ENCODE assay signal across 13 cellular contexts in genomic region chr11:57071829-57072228, GRCh38.
A peak's percentile ranks its signal among the peaks of the same experiment; 100 is the strongest.
DNase-seq lines count a peak whose midpoint lies in the region; ATAC-seq, FAIRE-seq and TF ChIP-seq lines count a peak whose summit lies in the region.
"Had no signal": no experiment of that assay in that cellular context is flagged by ENCODE, and none has a peak within 500 bp of the region (broad histone marks: within the 10 kb centered on the region; RNA-seq: fewer than 3 reads in every experiment).

No MANE protein-coding gene starts in this region.

- H2AFZ ChIP-seq in PC-9, result peak overlapping the region; percentile 6; the same call in 1 of the 2 replicates

- H3K4me1 ChIP-seq in PC-9 (replicated peaks; ENCODE audit: insufficient read depth), result peaks cover 26% of the 10 kb centered on the region
- H3K4me1 ChIP-seq in skeletal muscle satellite cell (ENCODE audit: control insufficient read depth, insufficient read depth, low read length), result peaks cover 22% of the 10 kb centered on the region

- intact Hi-C loops in Calu3 (cut with micrococcal nuclease; ENCODE audit: unreplicated experiment) (loop anchor here (5.0 to 10.0 kb wide), 3 partner anchors 70 to 230 kb away; no protein-coding TSS in a partner anchor), PC-9 (cut with micrococcal nuclease; ENCODE audit: unreplicated experiment) (no loop called here), posterior vena cava (cut with DNase I) (no loop called here)

- CTCF ChIA-PET in Calu3 (lab: Charles Lee) (no interaction called here), PC-9 (lab: Charles Lee) (no interaction called here)
- CTCF ChIA-PET in activated CD8-positive, alpha-beta memory T cell treated with anti-CD3 and anti-CD28 coated beads, Interleukin-2, amount 10 ng/mL, durations not matched to agents 7 days and 5 days (lab: Charles Lee), result no interaction called here

- H3K27me3 Mint-ChIP-seq in Calu3 (ENCODE audit: unreplicated experiment), result no peaks in the 10 kb centered on the region
- H3K27me3 Mint-ChIP-seq in activated CD8-positive, alpha-beta memory T cell treated with anti-CD3 and anti-CD28 coated beads, Interleukin-2, amount 10 ng/mL, durations not matched to agents 7 days and 5 days, result no peaks in the 10 kb centered on the region

- H3K9ac ChIP-seq in skeletal muscle satellite cell (ENCODE audit: low read depth, low read length), result peak overlapping the region; percentile 64

- no peaks in the 10 kb centered on the region for H3K79me2 ChIP-seq in PC-9 (ENCODE audit: low read depth)

- peaks cover 23% of the 10 kb centered on the region for H3F3A ChIP-seq in PC-9 (ENCODE audit: insufficient read depth, low read depth)

- FAIRE-seq in HTR-8/SVneo (lab: Jason Lieb, UNC), result no peak

- H3K36me3 Mint-ChIP-seq in Calu3 (ENCODE audit: insufficient read depth, unreplicated experiment), result no peaks in the 10 kb centered on the region
- no peaks in the 10 kb centered on the region for H3K36me3 Mint-ChIP-seq in activated CD8-positive, alpha-beta memory T cell treated with anti-CD3 and anti-CD28 coated beads, Interleukin-2, amount 10 ng/mL, durations not matched to agents 7 days and 5 days

- BruUV-seq in Calu3 (replicated peaks; lab: Mats Ljungman, UMichigan) (no TSS peak), PC-9 (replicated peaks; lab: Mats Ljungman, UMichigan) (no TSS peak)

- no peak overlapping the region for H3K4me3 ChIP-seq in PC-9
- H3K4me3 ChIP-seq in skeletal muscle satellite cell (ENCODE audit: low read length), result no peak overlapping the region
- H3K4me3 ChIP-seq: cardiac muscle cell had no signal

- no peaks in the 10 kb centered on the region for H3K27me3 ChIP-seq in PC-9 (ENCODE audit: insufficient read depth, low read depth)
- no peaks in the 10 kb centered on the region for H3K27me3 ChIP-seq in skeletal muscle satellite cell (ENCODE audit: control insufficient read depth, insufficient read depth, low read length)
- H3K27me3 ChIP-seq: cardiac muscle cell had no signal

- TF ChIP-seq CTCF in Calu3 (IDR thresholded peaks at IDR 0.05; ENCODE audit: unreplicated experiment) (no peak), PC-9 (conservative IDR thresholded peaks at IDR 0.05) (no peak)

- H4K20me1 ChIP-seq in PC-9 (ENCODE audit: insufficient read depth), result no peaks in the 10 kb centered on the region

- no peak overlapping the region for H3K4me3 Mint-ChIP-seq in Calu3 (ENCODE audit: low read depth, unreplicated experiment)
- no peak overlapping the region for H3K4me3 Mint-ChIP-seq in activated CD8-positive, alpha-beta memory T cell treated with anti-CD3 and anti-CD28 coated beads, Interleukin-2, amount 10 ng/mL, durations not matched to agents 7 days and 5 days

- H3K9me3 Mint-ChIP-seq in Calu3 (ENCODE audit: low read depth, unreplicated experiment), result peaks cover 2% of the 10 kb centered on the region
- H3K9me3 Mint-ChIP-seq in activated CD8-positive, alpha-beta memory T cell treated with anti-CD3 and anti-CD28 coated beads, Interleukin-2, amount 10 ng/mL, durations not matched to agents 7 days and 5 days (ENCODE audit: low read depth), result no peaks in the 10 kb centered on the region

- H3K9me3 ChIP-seq in PC-9 (ENCODE audit: insufficient read depth, low read depth) (no peaks in the 10 kb centered on the region), skeletal muscle satellite cell (replicated peaks; ENCODE audit: low read length) (no peaks in the 10 kb centered on the region)

- H3K4me1 Mint-ChIP-seq in Calu3 (ENCODE audit: low read depth, unreplicated experiment), result peaks cover 31% of the 10 kb centered on the region
- H3K4me1 Mint-ChIP-seq in activated CD8-positive, alpha-beta memory T cell treated with anti-CD3 and anti-CD28 coated beads, Interleukin-2, amount 10 ng/mL, durations not matched to agents 7 days and 5 days, result no peaks in the 10 kb centered on the region

- H3K36me3 ChIP-seq in PC-9 (ENCODE audit: low read depth) (no peaks in the 10 kb centered on the region), skeletal muscle satellite cell (ENCODE audit: insufficient read depth, low read length) (no peaks in the 10 kb centered on the region)
- H3K36me3 ChIP-seq: cardiac muscle cell, WERI-Rb-1 had no signal

- ATAC-seq in GM21515 (IDR thresholded peaks at IDR 0.05; ENCODE audit: unreplicated experiment), result no peak
- no peak for ATAC-seq in activated CD8-positive, alpha-beta memory T cell treated with anti-CD3 and anti-CD28 coated beads, Interleukin-2, amount 10 ng/mL, durations not matched to agents 7 days and 5 days

- H3K27ac Mint-ChIP-seq in Calu3 (ENCODE audit: unreplicated experiment), result peak overlapping the region; percentile 92
- H3K27ac Mint-ChIP-seq in activated CD8-positive, alpha-beta memory T cell treated with anti-CD3 and anti-CD28 coated beads, Interleukin-2, amount 10 ng/mL, durations not matched to agents 7 days and 5 days, result no peak overlapping the region

- peak overlapping the region; percentile 91 for H3K27ac ChIP-seq in PC-9
- H3K27ac ChIP-seq: cardiac muscle cell, WERI-Rb-1 had no signal

- POLR2A ChIA-PET in PC-9 (lab: Charles Lee; ENCODE audit: unreplicated experiment), result no interaction called here

- DNase-seq in Calu3, result no peak
- peak in 1 of 2 experiments; percentile 48 for DNase-seq in PC-9
- peak; percentile 42 for DNase-seq in fibroblast of peridontal ligament (ENCODE audit: extremely low read depth)
- DNase-seq in HTR-8/SVneo (ENCODE audit: insufficient read length, low spot score), result no peak
- DNase-seq in activated CD8-positive, alpha-beta memory T cell treated with anti-CD3 and anti-CD28 coated beads, Interleukin-2, amount 10 ng/mL, durations not matched to agents 7 days and 5 days, result no peak
- DNase-seq in posterior vena cava (ENCODE audit: low spot score), result no peak
- DNase-seq: COR-L47, Kasumi-1, NCI-H446, WERI-Rb-1 had no signal

- H3K4me2 ChIP-seq in PC-9, result peak overlapping the region; percentile 3; the same call in 1 of the 2 replicates
- H3K4me2 ChIP-seq in skeletal muscle satellite cell (ENCODE audit: low read length), result peak overlapping the region; percentile 55

- no peaks in the 10 kb centered on the region for H3K9me2 ChIP-seq in PC-9 (ENCODE audit: insufficient read depth)
